Comparison of ENCODE assay signal across 1 cellular context in genomic region chr11:61787928-61788491, GRCh38.
TF ChIP-seq lines count a peak whose summit lies in the region.

No MANE protein-coding gene starts in this region.

TF ChIP-seq in GM12878, 131 proteins besides CTCF, POLR2A, EP300 and RAD21:
- peak; percentile 21; the same call in 1 of the 2 replicates for TF ChIP-seq IRF4 (IDR thresholded peaks at IDR 0.05; ENCODE audit: low read depth, low read length)
- no peak for TF ChIP-seq ZNF24 (IDR thresholded peaks at IDR 0.05)
- TF ChIP-seq BHLHE40 (IDR thresholded peaks at IDR 0.05; ENCODE audit: borderline replicate concordance in 1 of 2, low read depth in 2 of 2, low read length in 1 of 2), result peak in 1 of 2 experiments; percentile 31; a peak in 1 of 4 replicates
- no peak for TF ChIP-seq RELA (IDR thresholded peaks at IDR 0.05; ENCODE audit: borderline replicate concordance, partially characterized antibody)
